ENCODE assay signal across 27 cellular contexts in genomic region chr10:61616611-61617010, GRCh38. TPM values are rescaled to one million over a fixed set of nuclear protein-coding genes. Genes with fewer than 3 reads are reported as not detected.
"Had no signal": no experiment of that assay in that cellular context is flagged by ENCODE, and none has a peak within 500 bp of the region (broad histone marks: within the 10 kb centered on the region; RNA-seq: fewer than 3 reads in every experiment).

No MANE protein-coding gene starts in this region.

- H3K9me3 ChIP-seq: stomach, suprapubic skin, testis, thoracic aorta, thyroid gland, tibial artery, tibial nerve, transverse colon, upper lobe of left lung, upper lobe of right lung, uterus, vagina had no signal

- H3K4me3 ChIP-seq: stomach, suprapubic skin, testis, thoracic aorta, thyroid gland, tibial artery, tibial nerve, transverse colon, upper lobe of left lung, upper lobe of right lung, uterus, vagina had no signal

- H3K27me3 ChIP-seq: stomach, suprapubic skin, testis, thyroid gland, tibial artery, tibial nerve, transverse colon, upper lobe of left lung, upper lobe of right lung, uterus, vagina had no signal

- H3K36me3 ChIP-seq: stomach, suprapubic skin, thoracic aorta, thyroid gland, tibial artery, tibial nerve, transverse colon, upper lobe of left lung, upper lobe of right lung, uterus, vagina had no signal

- H3K27ac ChIP-seq: stomach, suprapubic skin, testis, thoracic aorta, thyroid gland, tibial artery, tibial nerve, transverse colon, upper lobe of left lung, upper lobe of right lung, uterus, vagina had no signal

- FAIRE-seq: urothelium cell line had no signal

- ATAC-seq: stimulated activated effector memory CD8-positive, alpha-beta T cell treated with anti-CD3 and anti-CD28 coated beads, Interleukin-12 subunit alpha, Interleukin-12 subunit beta, amount 100 ng/mL, for 72 hours; stimulated activated memory B cell treated with anti-CD40 and anti-IgM and Interleukin-4, amounts not matched to agents 10 μg/mL and 1 μg/mL and 100 μg/mL, for 72 hours; stimulated activated naive B cell treated with anti-CD40 and anti-IgM and Interleukin-4, amounts not matched to agents 10 μg/mL and 1 μg/mL and 100 μg/mL, for 72 hours; stimulated activated naive CD8-positive, alpha-beta T cell treated with anti-CD3 and anti-CD28 coated beads, Interleukin-15, amount 100 ng/mL, for 72 hours; stimulated activated naive CD8-positive, alpha-beta T cell treated with anti-CD3 and anti-CD28 coated beads, Interleukin-15, Interleukin-2, amounts not matched to agents 100 U/mL and 50 U/mL, for 24 hours; upper lobe of right lung had no signal

- DNase-seq: stimulated activated CD4-positive, alpha-beta T cell treated with anti-CD3 and anti-CD28 coated beads, Interleukin-2, amount 100 ng/mL, for 48 hours; stimulated activated CD4-positive, alpha-beta T cell treated with anti-CD3 and anti-CD28 coated beads, Interleukin-4, amount 100 ng/mL, for 1 hour; stimulated activated CD4-positive, alpha-beta T cell treated with anti-CD3 and anti-CD28 coated beads, Interleukin-4, amount 100 ng/mL, for 24 hours; stimulated activated CD4-positive, alpha-beta T cell treated with anti-CD3 and anti-CD28 coated beads, Interleukin-4, amount 100 ng/mL, for 4 hours; stimulated activated CD8-positive, alpha-beta memory T cell treated with anti-CD3 and anti-CD28 coated beads, Interleukin-4, amount 100 ng/mL, for 48 hours; stimulated activated naive B cell treated with anti-CD40 and anti-IgM and Interleukin-4, amounts not matched to agents 10 μg/mL and 1 μg/mL and 100 μg/mL, for 72 hours; stimulated activated naive CD4-positive, alpha-beta T cell; stimulated activated naive CD4-positive, alpha-beta T cell treated with Interleukin-2 at 50 U/mL for 16 hours; stimulated activated naive CD8-positive, alpha-beta T cell treated with anti-CD3 and anti-CD28 coated beads, Interleukin-15, amount 100 ng/mL, for 72 hours; stimulated activated naive CD8-positive, alpha-beta T cell treated with anti-CD3 and anti-CD28 coated beads, Interleukin-15, Interleukin-2, amounts not matched to agents 100 U/mL and 50 U/mL, for 24 hours; stomach; substantia nigra; testis; thyroid gland; tibial artery; transverse colon; trophoblast cell; upper lobe of left lung; upper lobe of right lung; uterus had no signal

- H3K4me1 ChIP-seq: tibial nerve, vagina had no signal

RNA-seq across cellular contexts. Expression of gene CABCOCO1, which starts 46.1 kb away (rescaled TPM):
- total RNA-seq: suprapubic skin, tibial nerve, transverse colon, upper lobe of right lung, vagina had no signal
